ENCODE assay signal across 1 cellular context in the genomic region with DNA sequence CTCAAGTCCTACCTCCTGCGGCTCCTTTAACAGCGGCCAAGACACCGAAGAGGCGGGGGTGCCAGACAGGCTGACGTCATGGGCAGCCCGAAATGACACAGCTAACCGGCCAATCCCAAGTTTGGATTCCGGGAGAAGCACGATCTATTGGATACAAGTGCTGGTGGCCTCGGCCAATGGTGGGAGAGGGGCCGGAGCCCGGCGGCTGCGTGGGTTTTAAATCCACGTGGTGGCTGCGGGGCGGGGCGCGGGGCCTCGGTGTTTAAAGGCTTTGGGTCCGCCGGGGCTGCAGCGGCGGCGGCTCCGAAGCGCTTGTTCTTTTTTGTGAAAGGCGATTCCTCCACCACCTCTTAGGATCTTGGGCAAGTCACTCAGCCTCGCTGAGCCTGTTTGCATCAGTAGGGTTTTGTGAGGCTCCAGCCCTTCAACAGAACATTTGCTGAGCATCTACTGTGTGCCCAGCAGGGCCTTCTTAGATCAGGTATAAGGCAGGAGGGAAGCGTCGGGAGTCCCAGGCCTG.
TF ChIP-seq lines count a peak whose summit lies in the region.

No MANE protein-coding gene starts in this region.

TF ChIP-seq in GM12878, 131 proteins besides CTCF, POLR2A, EP300 and RAD21 (continued from another document and continues in another):
- TF ChIP-seq, protein P1, sequence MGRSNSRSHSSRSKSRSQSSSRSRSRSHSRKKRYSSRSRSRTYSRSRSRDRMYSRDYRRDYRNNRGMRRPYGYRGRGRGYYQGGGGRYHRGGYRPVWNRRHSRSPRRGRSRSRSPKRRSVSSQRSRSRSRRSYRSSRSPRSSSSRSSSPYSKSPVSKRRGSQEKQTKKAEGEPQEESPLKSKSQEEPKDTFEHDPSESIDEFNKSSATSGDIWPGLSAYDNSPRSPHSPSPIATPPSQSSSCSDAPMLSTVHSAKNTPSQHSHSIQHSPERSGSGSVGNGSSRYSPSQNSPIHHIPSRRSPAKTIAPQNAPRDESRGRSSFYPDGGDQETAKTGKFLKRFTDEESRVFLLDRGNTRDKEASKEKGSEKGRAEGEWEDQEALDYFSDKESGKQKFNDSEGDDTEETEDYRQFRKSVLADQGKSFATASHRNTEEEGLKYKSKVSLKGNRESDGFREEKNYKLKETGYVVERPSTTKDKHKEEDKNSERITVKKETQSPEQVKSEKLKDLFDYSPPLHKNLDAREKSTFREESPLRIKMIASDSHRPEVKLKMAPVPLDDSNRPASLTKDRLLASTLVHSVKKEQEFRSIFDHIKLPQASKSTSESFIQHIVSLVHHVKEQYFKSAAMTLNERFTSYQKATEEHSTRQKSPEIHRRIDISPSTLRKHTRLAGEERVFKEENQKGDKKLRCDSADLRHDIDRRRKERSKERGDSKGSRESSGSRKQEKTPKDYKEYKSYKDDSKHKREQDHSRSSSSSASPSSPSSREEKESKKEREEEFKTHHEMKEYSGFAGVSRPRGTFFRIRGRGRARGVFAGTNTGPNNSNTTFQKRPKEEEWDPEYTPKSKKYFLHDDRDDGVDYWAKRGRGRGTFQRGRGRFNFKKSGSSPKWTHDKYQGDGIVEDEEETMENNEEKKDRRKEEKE (IDR thresholded peaks at IDR 0.05): no peak
- TF ChIP-seq, protein P2, sequence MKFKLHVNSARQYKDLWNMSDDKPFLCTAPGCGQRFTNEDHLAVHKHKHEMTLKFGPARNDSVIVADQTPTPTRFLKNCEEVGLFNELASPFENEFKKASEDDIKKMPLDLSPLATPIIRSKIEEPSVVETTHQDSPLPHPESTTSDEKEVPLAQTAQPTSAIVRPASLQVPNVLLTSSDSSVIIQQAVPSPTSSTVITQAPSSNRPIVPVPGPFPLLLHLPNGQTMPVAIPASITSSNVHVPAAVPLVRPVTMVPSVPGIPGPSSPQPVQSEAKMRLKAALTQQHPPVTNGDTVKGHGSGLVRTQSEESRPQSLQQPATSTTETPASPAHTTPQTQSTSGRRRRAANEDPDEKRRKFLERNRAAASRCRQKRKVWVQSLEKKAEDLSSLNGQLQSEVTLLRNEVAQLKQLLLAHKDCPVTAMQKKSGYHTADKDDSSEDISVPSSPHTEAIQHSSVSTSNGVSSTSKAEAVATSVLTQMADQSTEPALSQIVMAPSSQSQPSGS (IDR thresholded peaks at IDR 0.05; ENCODE audit: low read length): 0 out of 2 replicates have a peak, but pooled peaks have one; percentile 45
- TF ChIP-seq, protein P3, sequence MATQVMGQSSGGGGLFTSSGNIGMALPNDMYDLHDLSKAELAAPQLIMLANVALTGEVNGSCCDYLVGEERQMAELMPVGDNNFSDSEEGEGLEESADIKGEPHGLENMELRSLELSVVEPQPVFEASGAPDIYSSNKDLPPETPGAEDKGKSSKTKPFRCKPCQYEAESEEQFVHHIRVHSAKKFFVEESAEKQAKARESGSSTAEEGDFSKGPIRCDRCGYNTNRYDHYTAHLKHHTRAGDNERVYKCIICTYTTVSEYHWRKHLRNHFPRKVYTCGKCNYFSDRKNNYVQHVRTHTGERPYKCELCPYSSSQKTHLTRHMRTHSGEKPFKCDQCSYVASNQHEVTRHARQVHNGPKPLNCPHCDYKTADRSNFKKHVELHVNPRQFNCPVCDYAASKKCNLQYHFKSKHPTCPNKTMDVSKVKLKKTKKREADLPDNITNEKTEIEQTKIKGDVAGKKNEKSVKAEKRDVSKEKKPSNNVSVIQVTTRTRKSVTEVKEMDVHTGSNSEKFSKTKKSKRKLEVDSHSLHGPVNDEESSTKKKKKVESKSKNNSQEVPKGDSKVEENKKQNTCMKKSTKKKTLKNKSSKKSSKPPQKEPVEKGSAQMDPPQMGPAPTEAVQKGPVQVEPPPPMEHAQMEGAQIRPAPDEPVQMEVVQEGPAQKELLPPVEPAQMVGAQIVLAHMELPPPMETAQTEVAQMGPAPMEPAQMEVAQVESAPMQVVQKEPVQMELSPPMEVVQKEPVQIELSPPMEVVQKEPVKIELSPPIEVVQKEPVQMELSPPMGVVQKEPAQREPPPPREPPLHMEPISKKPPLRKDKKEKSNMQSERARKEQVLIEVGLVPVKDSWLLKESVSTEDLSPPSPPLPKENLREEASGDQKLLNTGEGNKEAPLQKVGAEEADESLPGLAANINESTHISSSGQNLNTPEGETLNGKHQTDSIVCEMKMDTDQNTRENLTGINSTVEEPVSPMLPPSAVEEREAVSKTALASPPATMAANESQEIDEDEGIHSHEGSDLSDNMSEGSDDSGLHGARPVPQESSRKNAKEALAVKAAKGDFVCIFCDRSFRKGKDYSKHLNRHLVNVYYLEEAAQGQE (IDR thresholded peaks at IDR 0.05; ENCODE audit: low read depth, low read length): no peak
- no peak for TF ChIP-seq PAX5 (IDR thresholded peaks at IDR 0.05; ENCODE audit: borderline replicate concordance, low read depth, low read length)
- TF ChIP-seq, protein P4, sequence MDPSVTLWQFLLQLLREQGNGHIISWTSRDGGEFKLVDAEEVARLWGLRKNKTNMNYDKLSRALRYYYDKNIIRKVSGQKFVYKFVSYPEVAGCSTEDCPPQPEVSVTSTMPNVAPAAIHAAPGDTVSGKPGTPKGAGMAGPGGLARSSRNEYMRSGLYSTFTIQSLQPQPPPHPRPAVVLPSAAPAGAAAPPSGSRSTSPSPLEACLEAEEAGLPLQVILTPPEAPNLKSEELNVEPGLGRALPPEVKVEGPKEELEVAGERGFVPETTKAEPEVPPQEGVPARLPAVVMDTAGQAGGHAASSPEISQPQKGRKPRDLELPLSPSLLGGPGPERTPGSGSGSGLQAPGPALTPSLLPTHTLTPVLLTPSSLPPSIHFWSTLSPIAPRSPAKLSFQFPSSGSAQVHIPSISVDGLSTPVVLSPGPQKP (IDR thresholded peaks at IDR 0.05; ENCODE audit: low read depth, low read length): no peak
- no peak for TF ChIP-seq SIX5 (IDR thresholded peaks at IDR 0.05; ENCODE audit: low read depth, low read length, severe bottlenecking)
- TF ChIP-seq ZNF24 (IDR thresholded peaks at IDR 0.05): no peak
- no peak for TF ChIP-seq BCL11A (IDR thresholded peaks at IDR 0.05; ENCODE audit: low read depth, low read length)
- TF ChIP-seq ZZZ3 (IDR thresholded peaks at IDR 0.05; ENCODE audit: control insufficient read depth, insufficient read length, low read depth): no peak
- no peak for TF ChIP-seq RUNX3 (IDR thresholded peaks at IDR 0.05; ENCODE audit: low read length)
- TF ChIP-seq NR2C2 (IDR thresholded peaks at IDR 0.05; ENCODE audit: borderline replicate concordance, control insufficient read depth, insufficient read length, low read depth): no peak
- TF ChIP-seq DPF2 (IDR thresholded peaks at IDR 0.05): no peak
- TF ChIP-seq FOXM1 (IDR thresholded peaks at IDR 0.05; ENCODE audit: low read depth, low read length): no peak
- no peak for TF ChIP-seq GATAD2B (conservative IDR thresholded peaks at IDR 0.05; ENCODE audit: low read depth)
- TF ChIP-seq CREM (IDR thresholded peaks at IDR 0.05; ENCODE audit: low read depth): peak; percentile 77
- no peak for TF ChIP-seq SPI1 (IDR thresholded peaks at IDR 0.05; ENCODE audit: borderline replicate concordance, insufficient read depth, low read depth, low read length)
- TF ChIP-seq RBBP5 (conservative IDR thresholded peaks at IDR 0.05): no peak
- TF ChIP-seq SIN3A (IDR thresholded peaks at IDR 0.05; ENCODE audit: low read depth, low read length): no peak
- no peak for TF ChIP-seq KDM1A (IDR thresholded peaks at IDR 0.05; ENCODE audit: borderline replicate concordance)
- no peak for TF ChIP-seq BMI1 (IDR thresholded peaks at IDR 0.05; ENCODE audit: borderline replicate concordance)
- TF ChIP-seq CBX3 (IDR thresholded peaks at IDR 0.05; ENCODE audit: borderline replicate concordance, low read depth): no peak
- TF ChIP-seq JUND (IDR thresholded peaks at IDR 0.05; ENCODE audit: low read depth, low read length): no peak
- TF ChIP-seq SUPT20H (IDR thresholded peaks at IDR 0.05; ENCODE audit: borderline replicate concordance, control insufficient read depth, low read depth, low read length): no peak
- TF ChIP-seq LARP7 (IDR thresholded peaks at IDR 0.05): no peak
- no peak for TF ChIP-seq WRNIP1 (IDR thresholded peaks at IDR 0.05; ENCODE audit: borderline replicate concordance, low read depth, low read length)
- TF ChIP-seq, protein P5, sequence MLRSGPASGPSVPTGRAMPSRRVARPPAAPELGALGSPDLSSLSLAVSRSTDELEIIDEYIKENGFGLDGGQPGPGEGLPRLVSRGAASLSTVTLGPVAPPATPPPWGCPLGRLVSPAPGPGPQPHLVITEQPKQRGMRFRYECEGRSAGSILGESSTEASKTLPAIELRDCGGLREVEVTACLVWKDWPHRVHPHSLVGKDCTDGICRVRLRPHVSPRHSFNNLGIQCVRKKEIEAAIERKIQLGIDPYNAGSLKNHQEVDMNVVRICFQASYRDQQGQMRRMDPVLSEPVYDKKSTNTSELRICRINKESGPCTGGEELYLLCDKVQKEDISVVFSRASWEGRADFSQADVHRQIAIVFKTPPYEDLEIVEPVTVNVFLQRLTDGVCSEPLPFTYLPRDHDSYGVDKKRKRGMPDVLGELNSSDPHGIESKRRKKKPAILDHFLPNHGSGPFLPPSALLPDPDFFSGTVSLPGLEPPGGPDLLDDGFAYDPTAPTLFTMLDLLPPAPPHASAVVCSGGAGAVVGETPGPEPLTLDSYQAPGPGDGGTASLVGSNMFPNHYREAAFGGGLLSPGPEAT (IDR thresholded peaks at IDR 0.05; ENCODE audit: low read depth): peak; percentile 91
- peak; percentile 97 for TF ChIP-seq ATF7 (IDR thresholded peaks at IDR 0.05; ENCODE audit: low read depth)
- no peak for TF ChIP-seq NBN (IDR thresholded peaks at IDR 0.05)
- no peak for TF ChIP-seq HDAC2 (IDR thresholded peaks at IDR 0.05)
- no peak for TF ChIP-seq STAT3 (IDR thresholded peaks at IDR 0.05; ENCODE audit: low read depth, low read length)
- TF ChIP-seq IKZF1 (conservative IDR thresholded peaks at IDR 0.05): no peak
- no peak for TF ChIP-seq PML (IDR thresholded peaks at IDR 0.05; ENCODE audit: low read length)
- no peak for TF ChIP-seq POLR2AphosphoS5 (IDR thresholded peaks at IDR 0.05; ENCODE audit: low read length)
- TF ChIP-seq FOXK2 (IDR thresholded peaks at IDR 0.05): no peak
- TF ChIP-seq MEF2A (IDR thresholded peaks at IDR 0.05; ENCODE audit: insufficient read depth, low read depth, low read length): no peak
- TF ChIP-seq, protein P6, sequence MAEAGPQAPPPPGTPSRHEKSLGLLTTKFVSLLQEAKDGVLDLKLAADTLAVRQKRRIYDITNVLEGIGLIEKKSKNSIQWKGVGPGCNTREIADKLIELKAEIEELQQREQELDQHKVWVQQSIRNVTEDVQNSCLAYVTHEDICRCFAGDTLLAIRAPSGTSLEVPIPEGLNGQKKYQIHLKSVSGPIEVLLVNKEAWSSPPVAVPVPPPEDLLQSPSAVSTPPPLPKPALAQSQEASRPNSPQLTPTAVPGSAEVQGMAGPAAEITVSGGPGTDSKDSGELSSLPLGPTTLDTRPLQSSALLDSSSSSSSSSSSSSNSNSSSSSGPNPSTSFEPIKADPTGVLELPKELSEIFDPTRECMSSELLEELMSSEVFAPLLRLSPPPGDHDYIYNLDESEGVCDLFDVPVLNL (IDR thresholded peaks at IDR 0.05; ENCODE audit: low read depth, low read length): no peak
- TF ChIP-seq TAF1 (IDR thresholded peaks at IDR 0.05; ENCODE audit: borderline replicate concordance, low read depth, low read length): no peak
- TF ChIP-seq, protein P7, sequence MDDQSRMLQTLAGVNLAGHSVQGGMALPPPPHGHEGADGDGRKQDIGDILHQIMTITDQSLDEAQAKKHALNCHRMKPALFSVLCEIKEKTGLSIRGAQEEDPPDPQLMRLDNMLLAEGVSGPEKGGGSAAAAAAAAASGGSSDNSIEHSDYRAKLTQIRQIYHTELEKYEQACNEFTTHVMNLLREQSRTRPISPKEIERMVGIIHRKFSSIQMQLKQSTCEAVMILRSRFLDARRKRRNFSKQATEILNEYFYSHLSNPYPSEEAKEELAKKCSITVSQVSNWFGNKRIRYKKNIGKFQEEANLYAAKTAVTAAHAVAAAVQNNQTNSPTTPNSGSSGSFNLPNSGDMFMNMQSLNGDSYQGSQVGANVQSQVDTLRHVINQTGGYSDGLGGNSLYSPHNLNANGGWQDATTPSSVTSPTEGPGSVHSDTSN (IDR thresholded peaks at IDR 0.05; ENCODE audit: insufficient replicate concordance, low read depth, low read length): peak; percentile 91
- no peak for TF ChIP-seq ZNF217 (IDR thresholded peaks at IDR 0.05)
- no peak for TF ChIP-seq NFYA (IDR thresholded peaks at IDR 0.05; ENCODE audit: borderline replicate concordance, low read depth, low read length)
- no peak for TF ChIP-seq TCF12 (IDR thresholded peaks at IDR 0.05; ENCODE audit: low read depth, low read length)
- TF ChIP-seq, protein P8, sequence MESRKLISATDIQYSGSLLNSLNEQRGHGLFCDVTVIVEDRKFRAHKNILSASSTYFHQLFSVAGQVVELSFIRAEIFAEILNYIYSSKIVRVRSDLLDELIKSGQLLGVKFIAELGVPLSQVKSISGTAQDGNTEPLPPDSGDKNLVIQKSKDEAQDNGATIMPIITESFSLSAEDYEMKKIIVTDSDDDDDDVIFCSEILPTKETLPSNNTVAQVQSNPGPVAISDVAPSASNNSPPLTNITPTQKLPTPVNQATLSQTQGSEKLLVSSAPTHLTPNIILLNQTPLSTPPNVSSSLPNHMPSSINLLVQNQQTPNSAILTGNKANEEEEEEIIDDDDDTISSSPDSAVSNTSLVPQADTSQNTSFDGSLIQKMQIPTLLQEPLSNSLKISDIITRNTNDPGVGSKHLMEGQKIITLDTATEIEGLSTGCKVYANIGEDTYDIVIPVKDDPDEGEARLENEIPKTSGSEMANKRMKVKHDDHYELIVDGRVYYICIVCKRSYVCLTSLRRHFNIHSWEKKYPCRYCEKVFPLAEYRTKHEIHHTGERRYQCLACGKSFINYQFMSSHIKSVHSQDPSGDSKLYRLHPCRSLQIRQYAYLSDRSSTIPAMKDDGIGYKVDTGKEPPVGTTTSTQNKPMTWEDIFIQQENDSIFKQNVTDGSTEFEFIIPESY (IDR thresholded peaks at IDR 0.05): no peak
- TF ChIP-seq IKZF2 (IDR thresholded peaks at IDR 0.05): no peak
- TF ChIP-seq, protein P9, sequence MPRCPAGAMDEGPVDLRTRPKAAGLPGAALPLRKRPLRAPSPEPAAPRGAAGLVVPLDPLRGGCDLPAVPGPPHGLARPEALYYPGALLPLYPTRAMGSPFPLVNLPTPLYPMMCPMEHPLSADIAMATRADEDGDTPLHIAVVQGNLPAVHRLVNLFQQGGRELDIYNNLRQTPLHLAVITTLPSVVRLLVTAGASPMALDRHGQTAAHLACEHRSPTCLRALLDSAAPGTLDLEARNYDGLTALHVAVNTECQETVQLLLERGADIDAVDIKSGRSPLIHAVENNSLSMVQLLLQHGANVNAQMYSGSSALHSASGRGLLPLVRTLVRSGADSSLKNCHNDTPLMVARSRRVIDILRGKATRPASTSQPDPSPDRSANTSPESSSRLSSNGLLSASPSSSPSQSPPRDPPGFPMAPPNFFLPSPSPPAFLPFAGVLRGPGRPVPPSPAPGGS (IDR thresholded peaks at IDR 0.05; ENCODE audit: borderline replicate concordance, insufficient read depth, low read depth, low read length, poor library complexity, severe bottlenecking): no peak
